Comparison of ENCODE assay signal across 8 cellular contexts in the genomic region with DNA sequence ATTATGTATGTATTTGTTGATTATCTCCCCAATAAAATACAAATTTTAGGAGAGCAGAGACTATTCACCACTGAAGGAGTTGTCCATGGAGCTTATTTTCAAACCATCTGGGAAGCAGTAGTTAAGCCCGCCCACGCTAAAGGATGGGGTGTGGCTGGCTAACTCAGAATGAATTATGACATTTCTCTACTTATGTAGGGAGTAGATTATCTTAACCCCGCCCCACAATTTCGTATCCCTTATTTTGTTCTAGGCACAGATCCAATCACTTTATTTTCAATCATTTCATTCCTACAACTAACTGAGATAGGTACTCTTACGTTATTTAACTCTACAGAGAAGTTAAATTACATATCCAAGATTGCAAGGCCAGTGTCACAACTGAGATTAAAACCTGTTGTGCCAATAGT. TPM values are rescaled to one million over a fixed set of nuclear protein-coding genes. Genes with fewer than 3 reads are reported as not detected.
DNase-seq lines count a peak whose midpoint lies in the region; ATAC-seq and TF ChIP-seq lines count a peak whose summit lies in the region.

No MANE protein-coding gene starts in this region.

- CTCF ChIA-PET in Panc1 (lab: Charles Lee) = no interaction called here

- peaks cover 36% of the 10 kb centered on the region for H3K79me2 ChIP-seq in osteoblast (ENCODE audit: insufficient read depth, low read length)

- peak overlapping the region; percentile 66 for H3K4me3 ChIP-seq in AG10803 (ENCODE audit: low read length)
- H3K4me3 ChIP-seq in Panc1 (ENCODE audit: low read depth in 2 of 2, low read length in 2 of 2) = peak overlapping the region; percentile 98
- peak overlapping the region; percentile 72 to 96 (median 83) for H3K4me3 ChIP-seq in esophagus squamous epithelium
- H3K4me3 ChIP-seq in osteoblast (ENCODE audit: insufficient read depth, low read length) = peak overlapping the region; percentile 88

- peaks cover 31% of the 10 kb centered on the region for H4K20me1 ChIP-seq in osteoblast (ENCODE audit: insufficient read depth, low read length)

- DNase-seq in AG10803 (ENCODE audit: low read depth) (peak; percentile 85), HuH-7 (ENCODE audit: low spot score) (peak; percentile 54), Panc1 (ENCODE audit: low read depth, low spot score) (no peak), esophagus squamous epithelium (lab: John Stamatoyannopoulos, UW) (peak; percentile 11), osteoblast (ENCODE audit: insufficient read length, low spot score, missing footprints) (peak; percentile 11)
- no peak for DNase-seq in activated T-helper 2 cell treated with anti-CD3 and anti-CD28 coated beads, Interferon-gamma antibody, Interleukin-2, Interleukin-4, amounts not matched to agents 10 μg/mL and 5 μg/mL and 100 μg/mL, durations not matched to agents 14 hours and 24 hours and 36 hours (ENCODE audit: low spot score)

- no peak overlapping the region for H2AFZ ChIP-seq in osteoblast (ENCODE audit: low read length)

- H3K27me3 ChIP-seq in Panc1 (ENCODE audit: control insufficient read depth, insufficient read depth, low read length) (peaks cover 3% of the 10 kb centered on the region; the same call in 1 of the 2 replicates), esophagus squamous epithelium (no peaks in the 10 kb centered on the region), osteoblast (ENCODE audit: insufficient read depth, low read length) (no peaks in the 10 kb centered on the region)

- H3K4me2 ChIP-seq in osteoblast (ENCODE audit: insufficient read depth, low read length) = peak overlapping the region; percentile 92

- H3K36me3 Mint-ChIP-seq in activated T-helper 2 cell treated with anti-CD3 and anti-CD28 coated beads, Interferon-gamma antibody, Interleukin-2, Interleukin-4, amounts not matched to agents 10 μg/mL and 5 μg/mL and 100 μg/mL, durations not matched to agents 14 hours and 24 hours and 36 hours (ENCODE audit: low read depth) = no peaks in the 10 kb centered on the region

- TF ChIP-seq CTCF in AG10803 (conservative IDR thresholded peaks at IDR 0.05; ENCODE audit: low read length) = no peak
- TF ChIP-seq CTCF in Panc1 (IDR thresholded peaks at IDR 0.05) = no peak
- no peak for TF ChIP-seq CTCF in esophagus squamous epithelium (IDR thresholded peaks at IDR 0.05)
- no peak for TF ChIP-seq CTCF in osteoblast (IDR thresholded peaks at IDR 0.05; ENCODE audit: extremely low read depth, low read depth, low read length)

- H3K27ac Mint-ChIP-seq in activated T-helper 2 cell treated with anti-CD3 and anti-CD28 coated beads, Interferon-gamma antibody, Interleukin-2, Interleukin-4, amounts not matched to agents 10 μg/mL and 5 μg/mL and 100 μg/mL, durations not matched to agents 14 hours and 24 hours and 36 hours = no peak overlapping the region

- no TSS peak for BruUV-seq in Panc1 (replicated peaks; lab: Mats Ljungman, UMichigan)

- peaks cover 28% of the 10 kb centered on the region for H3K27me3 Mint-ChIP-seq in activated T-helper 2 cell treated with anti-CD3 and anti-CD28 coated beads, Interferon-gamma antibody, Interleukin-2, Interleukin-4, amounts not matched to agents 10 μg/mL and 5 μg/mL and 100 μg/mL, durations not matched to agents 14 hours and 24 hours and 36 hours (ENCODE audit: low read depth)

- H3K4me3 Mint-ChIP-seq in activated T-helper 2 cell treated with anti-CD3 and anti-CD28 coated beads, Interferon-gamma antibody, Interleukin-2, Interleukin-4, amounts not matched to agents 10 μg/mL and 5 μg/mL and 100 μg/mL, durations not matched to agents 14 hours and 24 hours and 36 hours (ENCODE audit: low read depth) = no peak overlapping the region

- peak in 1 of 4 donors; percentile 26 for TF ChIP-seq POLR2A in esophagus squamous epithelium (IDR thresholded peaks at IDR 0.05)

- intact Hi-C loops in Panc1 (cut with micrococcal nuclease; ENCODE audit: unreplicated experiment) (no loop called here), esophagus squamous epithelium (cut with DNase I) (no loop called here)
- intact Hi-C loops in activated T-helper 2 cell treated with anti-CD3 and anti-CD28 coated beads, Interferon-gamma antibody, Interleukin-2, Interleukin-4, amounts not matched to agents 10 μg/mL and 5 μg/mL and 100 μg/mL, durations not matched to agents 14 hours and 24 hours and 36 hours (cut with micrococcal nuclease) = loop anchor here (5.0 kb wide), 2 partner anchors 299 to 599 kb away; a partner anchor contains a TSS

- POLR2A ChIA-PET in Panc1 (lab: Charles Lee) = no interaction called here

- H3K4me1 Mint-ChIP-seq in activated T-helper 2 cell treated with anti-CD3 and anti-CD28 coated beads, Interferon-gamma antibody, Interleukin-2, Interleukin-4, amounts not matched to agents 10 μg/mL and 5 μg/mL and 100 μg/mL, durations not matched to agents 14 hours and 24 hours and 36 hours (ENCODE audit: low read depth) = peaks cover 21% of the 10 kb centered on the region

- H3K36me3 ChIP-seq in Panc1 (ENCODE audit: control insufficient read depth, insufficient read depth, low read length) (peaks cover 4% of the 10 kb centered on the region; the same call in 1 of the 2 replicates), esophagus squamous epithelium (no peaks in the 10 kb centered on the region), osteoblast (ENCODE audit: insufficient read depth, low read length) (no peaks in the 10 kb centered on the region)

- no peaks in the 10 kb centered on the region for H3K9me3 ChIP-seq in Panc1 (ENCODE audit: control insufficient read depth, insufficient read depth, low read depth, low read length)
- H3K9me3 ChIP-seq in esophagus squamous epithelium = no peaks in the 10 kb centered on the region
- H3K9me3 ChIP-seq in osteoblast (ENCODE audit: low read depth, low read length) = no peaks in the 10 kb centered on the region

- H3K27ac ChIP-seq in Panc1 (ENCODE audit: low read length) (peak overlapping the region; percentile 99), esophagus squamous epithelium (peak overlapping the region; percentile 97 to 99 (median 98)), osteoblast (ENCODE audit: low read depth, low read length) (peak overlapping the region; percentile 99)

- H3K9me3 Mint-ChIP-seq in activated T-helper 2 cell treated with anti-CD3 and anti-CD28 coated beads, Interferon-gamma antibody, Interleukin-2, Interleukin-4, amounts not matched to agents 10 μg/mL and 5 μg/mL and 100 μg/mL, durations not matched to agents 14 hours and 24 hours and 36 hours = no peaks in the 10 kb centered on the region

- 13% methylated on average over 5 of the region's 5 CpGs for WGBS in esophagus squamous epithelium, 2 donors

- in situ Hi-C loops in Panc1 (cut with HindIII; ENCODE audit: low pct_unique_long_range_greater_than_20kb, low sequenced_read_pairs) = no loop called here

- H3K4me1 ChIP-seq in Panc1 (ENCODE audit: control insufficient read depth, insufficient read depth, low read length) = peaks cover 23% of the 10 kb centered on the region
- H3K4me1 ChIP-seq in esophagus squamous epithelium = peaks cover 18 to 43% (median 22%) of the 10 kb centered on the region in 3 donors
- peaks cover 29% of the 10 kb centered on the region for H3K4me1 ChIP-seq in osteoblast (ENCODE audit: insufficient read depth, low read length)

- ATAC-seq in Panc1 (no peak), GM19463 (IDR thresholded peaks at IDR 0.05; ENCODE audit: unreplicated experiment) (no peak), GM18868 (IDR thresholded peaks at IDR 0.05; ENCODE audit: unreplicated experiment) (no peak)

RNA-seq across cellular contexts. Expression of a gene that starts 1.4 kb away (rescaled TPM):
- total RNA-seq in Panc1 (2021; ENCODE audit: unreplicated experiment) = 123 TPM
- 105 TPM for polyA plus RNA-seq in Panc1 (2012; ENCODE audit: insufficient read length)
- total RNA-seq in esophagus squamous epithelium = 100 to 1,000 TPM in 2 of 4 donors, 10 to 100 TPM in 2; 71.0 to 144 (median 98.2) TPM
- total RNA-seq in osteoblast = 249 and 275 TPM in 2 replicates
- total RNA-seq in activated T-helper 2 cell treated with anti-CD3 and anti-CD28 coated beads, Interferon-gamma antibody, Interleukin-2, Interleukin-4, amounts not matched to agents 10 μg/mL and 5 μg/mL and 100 μg/mL, durations not matched to agents 14 hours and 24 hours and 36 hours = 26.9 and 27.3 TPM in 2 replicates

RNA-seq across cellular contexts. Expression of a gene that starts 40.4 kb away (rescaled TPM):
- 3.5 TPM for total RNA-seq in Panc1 (2021; ENCODE audit: unreplicated experiment)
- polyA plus RNA-seq in Panc1 (2012; ENCODE audit: insufficient read length) = 5.3 TPM
- total RNA-seq in esophagus squamous epithelium = 1 to 10 TPM in 1 of 4 donors, under 1 TPM in 2, not detected in 1; 0.45 to 1.3 (median 0.92) TPM
- 1.4 and 2.4 TPM in 2 replicates for total RNA-seq in osteoblast
- total RNA-seq in activated T-helper 2 cell treated with anti-CD3 and anti-CD28 coated beads, Interferon-gamma antibody, Interleukin-2, Interleukin-4, amounts not matched to agents 10 μg/mL and 5 μg/mL and 100 μg/mL, durations not matched to agents 14 hours and 24 hours and 36 hours = not detected in 2 replicates

Comparison
In these comparisons a context has a peak if more than half of its experiments do, and no peak if none do; other contexts are left out.
1. DNase-seq: peak in AG10803 (single experiment), HuH-7 (single experiment), esophagus squamous epithelium (single experiment) and osteoblast (single experiment); none in Panc1 (single experiment) and activated T-helper 2 cell treated with anti-CD3 and anti-CD28 coated beads, Interferon-gamma antibody, Interleukin-2, Interleukin-4, amounts not matched to agents 10 μg/mL and 5 μg/mL and 100 μg/mL, durations not matched to agents 14 hours and 24 hours and 36 hours (single experiment).
2. Peak in every context shown above with its lines, with median percentiles within 50 percentile points of each other: H3K4me3 ChIP-seq and H3K27ac ChIP-seq.